9 cellular contexts compared by ENCODE assay signal in genomic region chr6:106181664-106182418, GRCh38.
DNase-seq lines count a peak whose midpoint lies in the region; ATAC-seq, FAIRE-seq and TF ChIP-seq lines count a peak whose summit lies in the region.
"Had no signal": no experiment of that assay in that cellular context is flagged by ENCODE, and none has a peak within 500 bp of the region (broad histone marks: within the 10 kb centered on the region; RNA-seq: fewer than 3 reads in every experiment).

No MANE protein-coding gene starts in this region.

- H3F3A ChIP-seq in MM.1S (ENCODE audit: insufficient read depth, low read length) = peaks cover 10% of the 10 kb centered on the region; the same call in 1 of the 2 replicates

- H3K4me2 ChIP-seq in MM.1S (ENCODE audit: low read depth, low read length) = no peak overlapping the region

- no peak overlapping the region for H3K9ac ChIP-seq in MM.1S (ENCODE audit: low read length)

- no peak overlapping the region for H2AFZ ChIP-seq in ACC112 (ENCODE audit: low read length, unreplicated experiment)
- H2AFZ ChIP-seq in MM.1S (ENCODE audit: low read length) = no peak overlapping the region

- DNase-seq in bronchial epithelial cell (ENCODE audit: low read depth) = peak; percentile 72
- DNase-seq in NCI-H146 treated with DMSO at 0.1 percent for 48 hours (lab: John Stamatoyannopoulos, UW; ENCODE audit: unreplicated experiment) = no peak
- DNase-seq in activated gamma-delta T cell treated with Interleukin-2 at 50 U/mL for 16 hours = no peak
- DNase-seq in MM.1S = no peak
- DNase-seq in uterus = no peak

- H4K20me1 ChIP-seq in MM.1S (ENCODE audit: insufficient read depth, low read length) = no peaks in the 10 kb centered on the region

- no peaks in the 10 kb centered on the region for H3K9me2 ChIP-seq in MM.1S (replicated peaks; ENCODE audit: insufficient read depth, low read length)

- TF ChIP-seq CTCF in bronchial epithelial cell (IDR thresholded peaks at IDR 0.05; ENCODE audit: insufficient read depth, low read length, severe bottlenecking) (no peak), MM.1S (IDR thresholded peaks at IDR 0.05; ENCODE audit: low read length) (no peak), uterus (IDR thresholded peaks at IDR 0.05) (no peak)

- FAIRE-seq in bronchial epithelial cell (lab: Jason Lieb, UNC) = no peak

- H3K9me3 ChIP-seq in MM.1S (replicated peaks; ENCODE audit: insufficient read depth, low read length) = no peaks in the 10 kb centered on the region
- no peaks in the 10 kb centered on the region for H3K9me3 ChIP-seq in uterus
- H3K9me3 ChIP-seq: esophagus muscularis mucosa had no signal

- H3K4me3 ChIP-seq in ACC112 (ENCODE audit: low read depth, low read length) (peak overlapping the region; percentile 48), bronchial epithelial cell (ENCODE audit: low read depth, low read length) (no peak overlapping the region), MM.1S (ENCODE audit: low read length) (no peak overlapping the region), uterus (no peak overlapping the region)
- H3K4me3 ChIP-seq: esophagus muscularis mucosa had no signal

- H3K36me3 ChIP-seq in ACC112 (ENCODE audit: insufficient read depth, low read length) (0 out of 2 replicates have a peak, but pooled peaks cover 8% of the 10 kb centered on the region), bronchial epithelial cell (ENCODE audit: control insufficient read depth, insufficient read depth, low read length) (no peaks in the 10 kb centered on the region), MM.1S (replicated peaks; ENCODE audit: insufficient read depth, low read length) (no peaks in the 10 kb centered on the region), uterus (no peaks in the 10 kb centered on the region)

- ATAC-seq in GM19452 (IDR thresholded peaks at IDR 0.05; ENCODE audit: unreplicated experiment) (peak; percentile 45), HG03558 (IDR thresholded peaks at IDR 0.05; ENCODE audit: extremely low read depth, unreplicated experiment) (peak; percentile 20)

- H3K27me3 ChIP-seq in ACC112 (ENCODE audit: insufficient read depth, low read length) = no peaks in the 10 kb centered on the region
- no peaks in the 10 kb centered on the region for H3K27me3 ChIP-seq in bronchial epithelial cell (ENCODE audit: control insufficient read depth, insufficient read depth, low read length)
- no peaks in the 10 kb centered on the region for H3K27me3 ChIP-seq in MM.1S (replicated peaks; ENCODE audit: insufficient read depth, low read length)
- no peaks in the 10 kb centered on the region for H3K27me3 ChIP-seq in uterus
- H3K27me3 ChIP-seq: esophagus muscularis mucosa had no signal

- no peak for TF ChIP-seq POLR2A in uterus (IDR thresholded peaks at IDR 0.05)

- intact Hi-C loops in uterus (cut with DNase I; ENCODE audit: low total_unique reads) = no loop called here

- H3K27ac ChIP-seq in ACC112 (ENCODE audit: low read depth, low read length) (peak overlapping the region; percentile 82), MM.1S (ENCODE audit: low read length) (no peak overlapping the region), uterus (no peak overlapping the region)
- H3K27ac ChIP-seq: esophagus muscularis mucosa had no signal

- H3K79me2 ChIP-seq in ACC112 (ENCODE audit: control insufficient read depth, insufficient read depth, low read length, unreplicated experiment) = no peaks in the 10 kb centered on the region
- H3K79me2 ChIP-seq in MM.1S (ENCODE audit: low read length) = no peaks in the 10 kb centered on the region

- H3K4me1 ChIP-seq in ACC112 (ENCODE audit: control insufficient read depth, insufficient read depth, low read length, unreplicated experiment) = peaks cover 25% of the 10 kb centered on the region
- H3K4me1 ChIP-seq in MM.1S (ENCODE audit: low read length) = peaks cover 26% of the 10 kb centered on the region
- H3K4me1 ChIP-seq in uterus = no peaks in the 10 kb centered on the region
- H3K4me1 ChIP-seq: esophagus muscularis mucosa had no signal
